In the genomic region with DNA sequence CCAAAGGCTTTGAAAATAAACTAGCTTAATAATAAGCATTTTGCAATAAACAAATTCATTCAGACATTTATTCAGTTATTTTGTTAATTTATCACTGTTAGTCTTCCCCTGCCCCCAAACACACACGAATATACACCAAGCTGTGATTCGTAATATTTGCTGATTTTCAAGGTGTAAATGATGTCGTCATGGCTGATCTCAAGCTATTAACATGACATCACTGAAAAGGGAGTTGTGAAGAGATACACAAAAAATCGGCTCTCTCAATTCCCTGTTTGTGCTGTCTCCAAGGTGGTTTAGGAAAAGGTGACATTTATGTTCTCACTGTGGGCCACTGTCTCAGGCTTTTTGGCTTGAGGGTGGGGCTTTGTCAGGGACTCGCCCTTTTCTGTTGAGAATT, we compare ENCODE assay signal across 28 cellular contexts.
"Had no signal": no experiment of that assay in that cellular context is flagged by ENCODE, and none has a peak within 500 bp of the region (broad histone marks: within the 10 kb centered on the region; RNA-seq: fewer than 3 reads in every experiment).

No MANE protein-coding gene starts in this region.

- H3K4me1 ChIP-seq: Peyer's patch, SJSA1 had no signal

- H3K4me3 ChIP-seq: Peyer's patch, SJSA1 had no signal

- DNase-seq: activated CD4-positive, alpha-beta T cell treated with anti-CD3 and anti-CD28 coated beads, Interleukin-2, amount 10 ng/mL, durations not matched to agents 24 days and 14 days; activated CD4-positive, alpha-beta T cell treated with anti-CD3 and anti-CD28 coated beads, Interleukin-2, amount 50 U/mL, for 4 hours; activated CD8-positive, alpha-beta T cell treated with anti-CD3 and anti-CD28 coated beads for 36 hours; activated effector memory CD4-positive, alpha-beta T cell treated with anti-CD3 and anti-CD28 coated beads, Interleukin-2, amount 50 U/mL, for 16 hours; activated naive CD4-positive, alpha-beta T cell; activated naive CD4-positive, alpha-beta T cell treated with anti-CD3 and anti-CD28 coated beads, Interleukin-2, amount 50 U/mL, for 16 hours; activated naive CD8-positive, alpha-beta T cell treated with anti-CD3 and anti-CD28 coated beads for 36 hours; activated T-cell treated with anti-CD3 and anti-CD28 coated beads, Interleukin-2, amount 50 U/mL, for 1 hour; activated T-cell treated with anti-CD3 and anti-CD28 coated beads, Interleukin-2, amount 50 U/mL, for 72 hours; amniotic stem cell; aorta; brain microvascular endothelial cell; central memory CD4-positive, alpha-beta T cell; NCI-H1092 treated with DMSO at 0.1 percent for 48 hours; NCI-H1694; NCI-H1930; NCI-H2081 treated with DMSO at 0.1 percent for 48 hours; NCI-H510A; NCI-H526; Peyer's patch; RPMI8226; SHP77 treated with DMSO at 0.1 percent for 48 hours; SK-N-SH; T1000; WERI-Rb-1 had no signal

- H3K4me1 Mint-ChIP-seq: activated CD4-positive, alpha-beta T cell treated with anti-CD3 and anti-CD28 coated beads, Interleukin-2, amount 10 ng/mL, durations not matched to agents 24 days and 14 days; activated naive CD8-positive, alpha-beta T cell treated with anti-CD3 and anti-CD28 coated beads for 36 hours; activated T-helper 17 cell treated with anti-CD3 and anti-CD28 coated beads, Interleukin-2, amount 50 U/mL, for 72 hours had no signal

- H3K9me3 ChIP-seq: SJSA1, SK-N-SH had no signal

- H3K36me3 Mint-ChIP-seq: activated naive CD8-positive, alpha-beta T cell treated with anti-CD3 and anti-CD28 coated beads for 36 hours had no signal

- H3K4me2 ChIP-seq: KMS-11, SK-N-SH had no signal

- H3K27me3 Mint-ChIP-seq: activated CD4-positive, alpha-beta T cell treated with anti-CD3 and anti-CD28 coated beads, Interleukin-2, amount 10 ng/mL, durations not matched to agents 24 days and 14 days; activated CD8-positive, alpha-beta T cell treated with anti-CD3 and anti-CD28 coated beads for 36 hours; activated naive CD8-positive, alpha-beta T cell treated with anti-CD3 and anti-CD28 coated beads for 36 hours; activated T-helper 17 cell treated with anti-CD3 and anti-CD28 coated beads, Interleukin-2, amount 50 U/mL, for 72 hours had no signal

- H3K9me3 Mint-ChIP-seq: activated CD4-positive, alpha-beta T cell treated with anti-CD3 and anti-CD28 coated beads, Interleukin-2, amount 10 ng/mL, durations not matched to agents 24 days and 14 days; activated CD8-positive, alpha-beta T cell treated with anti-CD3 and anti-CD28 coated beads for 36 hours; activated naive CD8-positive, alpha-beta T cell treated with anti-CD3 and anti-CD28 coated beads for 36 hours had no signal

- H3K27ac Mint-ChIP-seq: activated CD4-positive, alpha-beta T cell treated with anti-CD3 and anti-CD28 coated beads, Interleukin-2, amount 10 ng/mL, durations not matched to agents 24 days and 14 days; activated CD8-positive, alpha-beta T cell treated with anti-CD3 and anti-CD28 coated beads for 36 hours; activated naive CD8-positive, alpha-beta T cell treated with anti-CD3 and anti-CD28 coated beads for 36 hours; activated T-cell treated with anti-CD3 and anti-CD28 coated beads, Interleukin-2, amount 50 U/mL, for 72 hours; activated T-helper 17 cell treated with anti-CD3 and anti-CD28 coated beads, Interleukin-2, amount 50 U/mL, for 72 hours had no signal

- H3K36me3 ChIP-seq: brain microvascular endothelial cell, Peyer's patch, SJSA1, WERI-Rb-1 had no signal

- H3K27ac ChIP-seq: brain microvascular endothelial cell, KMS-11, Peyer's patch, SJSA1, WERI-Rb-1 had no signal

- H3K4me3 Mint-ChIP-seq: activated CD4-positive, alpha-beta T cell treated with anti-CD3 and anti-CD28 coated beads, Interleukin-2, amount 10 ng/mL, durations not matched to agents 24 days and 14 days; activated CD8-positive, alpha-beta T cell treated with anti-CD3 and anti-CD28 coated beads for 36 hours; activated naive CD8-positive, alpha-beta T cell treated with anti-CD3 and anti-CD28 coated beads for 36 hours; activated T-cell treated with anti-CD3 and anti-CD28 coated beads, Interleukin-2, amount 50 U/mL, for 72 hours; activated T-helper 17 cell treated with anti-CD3 and anti-CD28 coated beads, Interleukin-2, amount 50 U/mL, for 72 hours had no signal

- H3K27me3 ChIP-seq: brain microvascular endothelial cell, Peyer's patch, SJSA1 had no signal

- H3K9me2 ChIP-seq: SK-N-SH had no signal

- H3K9ac ChIP-seq: KMS-11, SK-N-SH had no signal

- ATAC-seq: activated CD8-positive, alpha-beta T cell treated with anti-CD3 and anti-CD28 coated beads for 36 hours; activated T-cell treated with anti-CD3 and anti-CD28 coated beads, Interleukin-2, amount 50 U/mL, for 72 hours; activated T-helper 17 cell treated with anti-CD3 and anti-CD28 coated beads, Interleukin-2, amount 50 U/mL, for 72 hours had no signal
